8 cellular contexts compared by ENCODE assay signal in genomic region chr4:169658970-169659735, GRCh38. TPM values are rescaled to one million over a fixed set of nuclear protein-coding genes. Genes with fewer than 3 reads are reported as not detected.
DNase-seq lines count a peak whose midpoint lies in the region; ATAC-seq and TF ChIP-seq lines count a peak whose summit lies in the region.

No MANE protein-coding gene starts in this region.

- H4K20me1 ChIP-seq in neural progenitor cell (ENCODE audit: low read depth): no peaks in the 10 kb centered on the region

- H3K27ac Mint-ChIP-seq in Caco-2 (ENCODE audit: unreplicated experiment) (peak overlapping the region; percentile 98), neural progenitor cell (peak overlapping the region; percentile 83)

- TF ChIP-seq CTCF in Caco-2 (IDR thresholded peaks at IDR 0.05; ENCODE audit: insufficient read depth in 1 of 2, low read depth in 1 of 2, low read length in 1 of 2, severe bottlenecking in 1 of 2, unreplicated experiment in 1 of 2): no peak
- TF ChIP-seq CTCF in neural progenitor cell (IDR thresholded peaks at IDR 0.05): no peak

- H3K4me3 Mint-ChIP-seq in Caco-2 (ENCODE audit: unreplicated experiment) (peak overlapping the region; percentile 84), neural progenitor cell (peak overlapping the region; percentile 33)

- ATAC-seq in esophagus mucosa: no peak

- TSS peak; percentile 99 for BruUV-seq in Caco-2 (replicated peaks; lab: Mats Ljungman, UMichigan)

- H3K79me2 ChIP-seq in neural progenitor cell (ENCODE audit: low read depth): peaks cover 65% of the 10 kb centered on the region

- H3K4me1 Mint-ChIP-seq in Caco-2 (ENCODE audit: low read depth, unreplicated experiment): peaks cover 6% of the 10 kb centered on the region
- peaks cover 24% of the 10 kb centered on the region for H3K4me1 Mint-ChIP-seq in neural progenitor cell

- H3K27me3 ChIP-seq in Caco-2 (replicated peaks; ENCODE audit: control insufficient read depth, insufficient read depth, low read length) (no peaks in the 10 kb centered on the region), MG63 (no peaks in the 10 kb centered on the region), neural progenitor cell (no peaks in the 10 kb centered on the region)

- H3K4me3 ChIP-seq in Caco-2 (ENCODE audit: low read depth, low read length) (0 out of 2 replicates have a peak overlapping the region, but pooled peaks have one; percentile 9), MG63 (peak overlapping the region; percentile 45), neural progenitor cell (peak overlapping the region; percentile 47)

- H3K9me3 Mint-ChIP-seq in Caco-2 (ENCODE audit: unreplicated experiment) (no peaks in the 10 kb centered on the region), neural progenitor cell (no peaks in the 10 kb centered on the region)

- POLR2A ChIA-PET in Caco-2 (lab: Charles Lee): interaction anchor here (1.2 to 3.2 kb wide), 3 partner anchors 39 to 649 kb away, joined by 4 to 19 read pairs (median 4); partner anchors contain the start of genes CBR4, CLCN3 and NEK1

- no peak overlapping the region for H2AFZ ChIP-seq in neural progenitor cell (replicated peaks)

- intact Hi-C loops in Caco-2 (cut with micrococcal nuclease; ENCODE audit: unreplicated experiment): no loop called here

- peaks cover 20% of the 10 kb centered on the region for H3K4me1 ChIP-seq in Caco-2
- H3K4me1 ChIP-seq in neural progenitor cell: peaks cover 30% of the 10 kb centered on the region

- H3K9ac ChIP-seq in neural progenitor cell: no peak overlapping the region

- DNase-seq in Caco-2 (no peak), MG63 (no peak), dermis blood vessel endothelial cell (peak; percentile 4), neural progenitor cell (ENCODE audit: low spot score) (peak; percentile 3), HuH-7 (ENCODE audit: low spot score) (no peak), MV-4-11 (lab: John Stamatoyannopoulos, UW) (no peak)
- DNase-seq in activated CD8-positive, alpha-beta memory T cell treated with anti-CD3 and anti-CD28 coated beads for 24 hours: no peak

- no peaks in the 10 kb centered on the region for H3K36me3 ChIP-seq in Caco-2 (ENCODE audit: control insufficient read depth, insufficient read depth, low read length)
- H3K36me3 ChIP-seq in MG63: no peaks in the 10 kb centered on the region
- no peaks in the 10 kb centered on the region for H3K36me3 ChIP-seq in neural progenitor cell

- no peaks in the 10 kb centered on the region for H3K9me3 ChIP-seq in Caco-2
- no peaks in the 10 kb centered on the region for H3K9me3 ChIP-seq in MG63
- no peaks in the 10 kb centered on the region for H3K9me3 ChIP-seq in neural progenitor cell (ENCODE audit: low read depth)

- H3F3A ChIP-seq in neural progenitor cell (ENCODE audit: low read depth): peaks cover 17% of the 10 kb centered on the region

- CTCF ChIA-PET in Caco-2 (lab: Charles Lee): interaction anchor here (1.0 kb wide), 1 partner anchor 40 kb away, joined by 4 read pairs; no protein-coding TSS in a partner anchor

- peak overlapping the region; percentile 82 for H3K27ac ChIP-seq in neural progenitor cell

- H3K36me3 Mint-ChIP-seq in Caco-2 (ENCODE audit: insufficient read depth, unreplicated experiment): peaks cover 9% of the 10 kb centered on the region
- no peaks in the 10 kb centered on the region for H3K36me3 Mint-ChIP-seq in neural progenitor cell

- H3K4me2 ChIP-seq in neural progenitor cell: peak overlapping the region; percentile 75

- H3K27me3 Mint-ChIP-seq in Caco-2 (ENCODE audit: insufficient read depth, unreplicated experiment): no peaks in the 10 kb centered on the region
- no peaks in the 10 kb centered on the region for H3K27me3 Mint-ChIP-seq in neural progenitor cell (ENCODE audit: insufficient read depth, low read depth)

RNA-seq across cellular contexts. Expression of gene CLCN3, which starts 38.8 kb away (rescaled TPM):
- total RNA-seq in Caco-2 (2022): 36.4 and 42.1 TPM in 2 replicates
- total RNA-seq in MG63 (2014; rRNA removed; shearing (Covaris generic); ENCODE audit: low replicate concordance): 1.9 and 6.1 TPM in 2 replicates
- 91.6 and 130 TPM in 2 replicates for total RNA-seq in dermis blood vessel endothelial cell
- total RNA-seq in neural progenitor cell (ENCODE audit: low replicate concordance): 27.0 and 44.8 TPM in 2 replicates
- 50.4 TPM for total RNA-seq in esophagus mucosa

RNA-seq across cellular contexts. Expression of gene NEK1, which starts 46.8 kb away (rescaled TPM):
- total RNA-seq in Caco-2 (2022): 8.2 and 8.7 TPM in 2 replicates
- 2.1 and 2.4 TPM in 2 replicates for total RNA-seq in MG63 (2014; rRNA removed; shearing (Covaris generic); ENCODE audit: low replicate concordance)
- 7.8 and 13.4 TPM in 2 replicates for total RNA-seq in dermis blood vessel endothelial cell
- 9.9 and 12.1 TPM in 2 replicates for total RNA-seq in neural progenitor cell (ENCODE audit: low replicate concordance)
- 6.9 TPM for total RNA-seq in esophagus mucosa

Comparison
In these comparisons a context has a peak if more than half of its experiments do, and no peak if none do; other contexts are left out.
1. DNase-seq: peak in dermis blood vessel endothelial cell (single experiment) and neural progenitor cell (single experiment); none in Caco-2 (0 of 2), MG63 (single experiment), HuH-7 (single experiment), MV-4-11 (single experiment) and activated CD8-positive, alpha-beta memory T cell treated with anti-CD3 and anti-CD28 coated beads for 24 hours (single experiment).
2. Peak in every context shown above with its lines, with median percentiles within 50 percentile points of each other: H3K4me3 ChIP-seq.